Comparison of ENCODE assay signal across 1 cellular context in the genomic region with DNA sequence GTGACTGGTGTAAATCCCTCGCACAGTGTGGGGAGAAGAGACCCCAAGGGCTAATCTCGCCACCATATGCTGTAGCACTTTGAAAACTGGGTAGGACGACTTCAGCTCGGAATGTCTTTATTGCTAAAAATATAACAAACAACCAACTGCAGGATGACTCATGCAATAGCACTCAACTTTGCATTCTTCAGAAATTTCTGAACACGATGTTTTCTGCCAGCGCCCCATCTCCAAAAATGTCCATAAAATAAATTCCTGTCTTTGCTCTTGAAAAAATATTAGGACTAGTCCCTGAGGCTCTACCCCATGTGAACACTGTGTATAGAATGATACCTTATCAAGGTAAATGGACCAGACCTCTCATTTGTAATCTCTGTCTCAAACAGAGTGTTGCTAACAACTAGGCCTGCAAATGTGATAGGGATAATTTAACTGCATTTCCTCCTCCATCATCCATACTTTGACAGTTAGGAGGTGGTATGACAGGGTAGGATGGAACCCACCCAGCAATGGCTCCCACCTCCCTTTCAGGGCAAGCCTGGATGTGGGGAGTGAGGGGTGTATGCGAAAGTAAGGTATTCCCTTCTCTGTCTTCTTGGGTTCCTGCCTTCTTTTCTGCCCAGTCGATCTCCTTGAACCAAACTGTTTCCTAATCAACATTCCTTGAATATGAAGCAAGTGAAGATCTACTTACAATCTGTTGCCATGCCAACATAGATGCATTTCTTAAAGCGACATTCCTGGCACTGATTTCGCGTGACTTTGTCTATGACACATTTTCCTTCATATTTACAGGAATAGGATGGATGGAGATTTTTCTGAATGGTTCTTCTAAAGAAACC.
TF ChIP-seq lines count a peak whose summit lies in the region.

No MANE protein-coding gene starts in this region.

TF ChIP-seq in SK-N-SH, 30 proteins besides CTCF, POLR2A, EP300 and RAD21 (continued from another document):
- TF ChIP-seq ZBTB33 (IDR thresholded peaks at IDR 0.05; ENCODE audit: borderline replicate concordance, low read depth) (no peak), YY1 (IDR thresholded peaks at IDR 0.05; ENCODE audit: low read depth) (no peak), SMC3 (IDR thresholded peaks at IDR 0.05; ENCODE audit: low read depth, low read length) (no peak), NFIC (IDR thresholded peaks at IDR 0.05; ENCODE audit: borderline replicate concordance) (peak; percentile 59), RXRA (IDR thresholded peaks at IDR 0.05; ENCODE audit: borderline replicate concordance, low read depth) (no peak), PBX3 (IDR thresholded peaks at IDR 0.05) (peak; percentile 51), RFX5 (IDR thresholded peaks at IDR 0.05; ENCODE audit: low read length) (no peak), MXI1 (IDR thresholded peaks at IDR 0.05; ENCODE audit: low read depth, low read length) (no peak), CHD2 (IDR thresholded peaks at IDR 0.05; ENCODE audit: low read length, partially characterized antibody) (no peak), IRF3 (IDR thresholded peaks at IDR 0.05; ENCODE audit: low read depth, low read length) (no peak), ELF1 (IDR thresholded peaks at IDR 0.05) (no peak), GATA2 (CRISPR knock-in tag; IDR thresholded peaks at IDR 0.05) (no peak), RCOR1 (IDR thresholded peaks at IDR 0.05; ENCODE audit: low read length) (no peak)
- TF ChIP-seq, protein P1, sequence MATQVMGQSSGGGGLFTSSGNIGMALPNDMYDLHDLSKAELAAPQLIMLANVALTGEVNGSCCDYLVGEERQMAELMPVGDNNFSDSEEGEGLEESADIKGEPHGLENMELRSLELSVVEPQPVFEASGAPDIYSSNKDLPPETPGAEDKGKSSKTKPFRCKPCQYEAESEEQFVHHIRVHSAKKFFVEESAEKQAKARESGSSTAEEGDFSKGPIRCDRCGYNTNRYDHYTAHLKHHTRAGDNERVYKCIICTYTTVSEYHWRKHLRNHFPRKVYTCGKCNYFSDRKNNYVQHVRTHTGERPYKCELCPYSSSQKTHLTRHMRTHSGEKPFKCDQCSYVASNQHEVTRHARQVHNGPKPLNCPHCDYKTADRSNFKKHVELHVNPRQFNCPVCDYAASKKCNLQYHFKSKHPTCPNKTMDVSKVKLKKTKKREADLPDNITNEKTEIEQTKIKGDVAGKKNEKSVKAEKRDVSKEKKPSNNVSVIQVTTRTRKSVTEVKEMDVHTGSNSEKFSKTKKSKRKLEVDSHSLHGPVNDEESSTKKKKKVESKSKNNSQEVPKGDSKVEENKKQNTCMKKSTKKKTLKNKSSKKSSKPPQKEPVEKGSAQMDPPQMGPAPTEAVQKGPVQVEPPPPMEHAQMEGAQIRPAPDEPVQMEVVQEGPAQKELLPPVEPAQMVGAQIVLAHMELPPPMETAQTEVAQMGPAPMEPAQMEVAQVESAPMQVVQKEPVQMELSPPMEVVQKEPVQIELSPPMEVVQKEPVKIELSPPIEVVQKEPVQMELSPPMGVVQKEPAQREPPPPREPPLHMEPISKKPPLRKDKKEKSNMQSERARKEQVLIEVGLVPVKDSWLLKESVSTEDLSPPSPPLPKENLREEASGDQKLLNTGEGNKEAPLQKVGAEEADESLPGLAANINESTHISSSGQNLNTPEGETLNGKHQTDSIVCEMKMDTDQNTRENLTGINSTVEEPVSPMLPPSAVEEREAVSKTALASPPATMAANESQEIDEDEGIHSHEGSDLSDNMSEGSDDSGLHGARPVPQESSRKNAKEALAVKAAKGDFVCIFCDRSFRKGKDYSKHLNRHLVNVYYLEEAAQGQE (IDR thresholded peaks at IDR 0.05; ENCODE audit: low read depth, low read length), result no peak
- TF ChIP-seq, protein P2, sequence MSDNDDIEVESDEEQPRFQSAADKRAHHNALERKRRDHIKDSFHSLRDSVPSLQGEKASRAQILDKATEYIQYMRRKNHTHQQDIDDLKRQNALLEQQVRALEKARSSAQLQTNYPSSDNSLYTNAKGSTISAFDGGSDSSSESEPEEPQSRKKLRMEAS (IDR thresholded peaks at IDR 0.05; ENCODE audit: low read depth), result peak; percentile 21; the same call in 1 of the 2 replicates
